In genomic region chr2:143151111-143151752, GRCh38 we compare ENCODE assay signal across 23 cellular contexts. TPM values are rescaled to one million over a fixed set of nuclear protein-coding genes. Genes with fewer than 3 reads are reported as not detected.
DNase-seq lines count a peak whose midpoint lies in the region; ATAC-seq and TF ChIP-seq lines count a peak whose summit lies in the region.
"Had no signal": no experiment of that assay in that cellular context is flagged by ENCODE, and none has a peak within 500 bp of the region (broad histone marks: within the 10 kb centered on the region; RNA-seq: fewer than 3 reads in every experiment).

No MANE protein-coding gene starts in this region.

- H3K4me3 ChIP-seq in CD8-positive, alpha-beta T cell (ENCODE audit: low read depth, low read length): no peak overlapping the region
- H3K4me3 ChIP-seq in tibial nerve: no peak overlapping the region
- H3K4me3 ChIP-seq: GM23248, prostate gland, skin epidermis had no signal

- no peak for TF ChIP-seq EP300 in tibial nerve (IDR thresholded peaks at IDR 0.05)

- H3K4me1 Mint-ChIP-seq in CD8-positive, alpha-beta T cell (ENCODE audit: low read depth): peaks cover 90% of the 10 kb centered on the region
- H3K4me1 Mint-ChIP-seq in activated T-helper 17 cell treated with anti-CD3 and anti-CD28 coated beads, Interleukin-2, amount 50 U/mL, for 72 hours: peaks cover 53% of the 10 kb centered on the region
- H3K4me1 Mint-ChIP-seq in natural killer cell: peaks cover 83 to 85% of the 10 kb centered on the region in 2 donors
- H3K4me1 Mint-ChIP-seq: neural crest cell had no signal

- CTCF ChIA-PET in CD8-positive, alpha-beta T cell (lab: Charles Lee): interaction anchor here (2.6 kb wide), 1 partner anchor 10 kb away, joined by 12 read pairs; no protein-coding TSS in a partner anchor

- WGBS in tibial nerve, 2 donors: 87 to 92% methylated on average over 1 of the region's 1 CpG

- intact Hi-C loops in CD8-positive, alpha-beta T cell (cut with DNase I, micrococcal nuclease): loop anchor here in 1 of 2 experiments (5.0 kb wide), 1 partner anchor 114 kb away; no protein-coding TSS in a partner anchor
- intact Hi-C loops in natural killer cell (cut with micrococcal nuclease): no loop called here

- peak; percentile 57 to 60 for ATAC-seq in activated CD4-positive, CD25-positive, alpha-beta regulatory T cell treated with anti-CD3 and anti-CD28 coated beads, Interleukin-2, amount 50 U/mL, for 24 hours
- no peak for ATAC-seq in CD8-positive, alpha-beta T cell
- peak; percentile 60 for ATAC-seq in activated T-helper 17 cell treated with anti-CD3 and anti-CD28 coated beads, Interleukin-2, amount 50 U/mL, for 72 hours (replicated peaks)
- ATAC-seq in natural killer cell: no peak
- no peak for ATAC-seq in HG03460 (IDR thresholded peaks at IDR 0.05; ENCODE audit: unreplicated experiment)

- POLR2A ChIA-PET in CD8-positive, alpha-beta T cell (lab: Charles Lee): no interaction called here

- H3K36me3 ChIP-seq in CD8-positive, alpha-beta T cell (ENCODE audit: insufficient read depth, low read length): peaks cover 5% of the 10 kb centered on the region
- no peaks in the 10 kb centered on the region for H3K36me3 ChIP-seq in tibial nerve
- H3K36me3 ChIP-seq: brain microvascular endothelial cell, prostate gland had no signal

- no peaks in the 10 kb centered on the region for H3K27me3 ChIP-seq in CD8-positive, alpha-beta T cell (ENCODE audit: insufficient read depth, low read length)
- no peaks in the 10 kb centered on the region for H3K27me3 ChIP-seq in tibial nerve
- H3K27me3 ChIP-seq: brain microvascular endothelial cell had no signal

- no peaks in the 10 kb centered on the region for H3K9me3 ChIP-seq in CD8-positive, alpha-beta T cell (ENCODE audit: low read length)
- no peaks in the 10 kb centered on the region for H3K9me3 ChIP-seq in tibial nerve
- H3K9me3 ChIP-seq: prostate gland had no signal

- DNase-seq in activated CD4-positive, CD25-positive, alpha-beta regulatory T cell treated with anti-CD3 and anti-CD28 coated beads, Interleukin-2, amount 50 U/mL, for 72 hours: no peak
- no peak for DNase-seq in CD8-positive, alpha-beta T cell
- DNase-seq in natural killer cell: no peak
- DNase-seq in tibial nerve (ENCODE audit: low spot score in 2 of 2): no peak
- no peak for DNase-seq in GM19238 (ENCODE audit: insufficient read length, low spot score)
- DNase-seq: brain microvascular endothelial cell; cortex of kidney; foreskin fibroblast; GM23248; hypothalamus; mesendoderm; MM.1S; NCI-H226; stimulated activated CD4-positive, alpha-beta T cell treated with anti-CD3 and anti-CD28 coated beads, Interleukin-4, amount 100 ng/mL, for 24 hours had no signal

- peaks cover 25% of the 10 kb centered on the region for H3K36me3 Mint-ChIP-seq in CD8-positive, alpha-beta T cell
- H3K36me3 Mint-ChIP-seq in activated T-helper 17 cell treated with anti-CD3 and anti-CD28 coated beads, Interleukin-2, amount 50 U/mL, for 72 hours (ENCODE audit: low read depth): peaks cover 11% of the 10 kb centered on the region
- H3K36me3 Mint-ChIP-seq in natural killer cell: no peaks in the 10 kb centered on the region

- H3K27ac ChIP-seq in CD8-positive, alpha-beta T cell (ENCODE audit: low read depth, low read length): peak overlapping the region; percentile 5
- no peak overlapping the region for H3K27ac ChIP-seq in tibial nerve
- H3K27ac ChIP-seq: brain microvascular endothelial cell, GM23248, prostate gland, RWPE1 had no signal

- H3K9me3 Mint-ChIP-seq in CD8-positive, alpha-beta T cell: no peaks in the 10 kb centered on the region
- no peaks in the 10 kb centered on the region for H3K9me3 Mint-ChIP-seq in activated T-helper 17 cell treated with anti-CD3 and anti-CD28 coated beads, Interleukin-2, amount 50 U/mL, for 72 hours
- H3K9me3 Mint-ChIP-seq in natural killer cell: no peaks in the 10 kb centered on the region
- H3K9me3 Mint-ChIP-seq: neural crest cell had no signal

- no peak for TF ChIP-seq POLR2A in tibial nerve (IDR thresholded peaks at IDR 0.05)

- no peak for TF ChIP-seq CTCF in CD8-positive, alpha-beta T cell (IDR thresholded peaks at IDR 0.05)
- TF ChIP-seq CTCF in natural killer cell (IDR thresholded peaks at IDR 0.05): no peak
- no peak for TF ChIP-seq CTCF in tibial nerve (IDR thresholded peaks at IDR 0.05)

- peaks cover 94% of the 10 kb centered on the region for H3K4me1 ChIP-seq in CD8-positive, alpha-beta T cell (ENCODE audit: insufficient read depth, low read length)
- H3K4me1 ChIP-seq in tibial nerve: no peaks in the 10 kb centered on the region
- H3K4me1 ChIP-seq: prostate gland had no signal

- peak overlapping the region; percentile 55 for H3K4me3 Mint-ChIP-seq in CD8-positive, alpha-beta T cell
- peak overlapping the region; percentile 61 for H3K4me3 Mint-ChIP-seq in activated T-helper 17 cell treated with anti-CD3 and anti-CD28 coated beads, Interleukin-2, amount 50 U/mL, for 72 hours
- H3K4me3 Mint-ChIP-seq in natural killer cell: no peak overlapping the region
- H3K4me3 Mint-ChIP-seq: neural crest cell had no signal

- peak overlapping the region; percentile 89 for H3K27ac Mint-ChIP-seq in CD8-positive, alpha-beta T cell
- peak overlapping the region; percentile 44 for H3K27ac Mint-ChIP-seq in activated T-helper 17 cell treated with anti-CD3 and anti-CD28 coated beads, Interleukin-2, amount 50 U/mL, for 72 hours
- peak overlapping the region; percentile 65 to 83 for H3K27ac Mint-ChIP-seq in natural killer cell

- no peaks in the 10 kb centered on the region for H3K27me3 Mint-ChIP-seq in CD8-positive, alpha-beta T cell (ENCODE audit: low read depth)
- no peaks in the 10 kb centered on the region for H3K27me3 Mint-ChIP-seq in activated T-helper 17 cell treated with anti-CD3 and anti-CD28 coated beads, Interleukin-2, amount 50 U/mL, for 72 hours
- H3K27me3 Mint-ChIP-seq in natural killer cell (ENCODE audit: low read depth in 2 of 2): no peaks in the 10 kb centered on the region

RNA-seq across cellular contexts. Expression of gene ARHGAP15, which starts 22.0 kb away (rescaled TPM):
- total RNA-seq in CD8-positive, alpha-beta T cell: 100 to 1,000 TPM; 115 to 119 TPM
- total RNA-seq in activated T-helper 17 cell treated with anti-CD3 and anti-CD28 coated beads, Interleukin-2, amount 50 U/mL, for 72 hours: 10 to 100 TPM; 93.3 to 98.3 TPM
- total RNA-seq in natural killer cell: 100 to 1,000 TPM; 148 to 168 (median 165) TPM
- total RNA-seq in tibial nerve: 10 to 100 TPM; 22.6 to 47.4 (median 35.9) TPM
- total RNA-seq: A172, GM23248, kidney epithelial cell had no signal

Comparison
In these comparisons a context has a peak if more than half of its experiments do, and no peak if none do; other contexts are left out.
1. ATAC-seq: peak in activated CD4-positive, CD25-positive, alpha-beta regulatory T cell treated with anti-CD3 and anti-CD28 coated beads, Interleukin-2, amount 50 U/mL, for 24 hours (2 of 2) and activated T-helper 17 cell treated with anti-CD3 and anti-CD28 coated beads, Interleukin-2, amount 50 U/mL, for 72 hours (single experiment); none in CD8-positive, alpha-beta T cell (single experiment), natural killer cell (0 of 3) and HG03460 (single experiment).
2. Peak in every context shown above with its lines, with median percentiles within 50 percentile points of each other: H3K27ac Mint-ChIP-seq.